13 cellular contexts compared by ENCODE assay signal in genomic region chr12:124544311-124544970, GRCh38. TPM values are rescaled to one million over a fixed set of nuclear protein-coding genes. Genes with fewer than 3 reads are reported as not detected.
DNase-seq lines count a peak whose midpoint lies in the region; ATAC-seq, FAIRE-seq and TF ChIP-seq lines count a peak whose summit lies in the region.
"Had no signal": no experiment of that assay in that cellular context is flagged by ENCODE, and none has a peak within 500 bp of the region (broad histone marks: within the 10 kb centered on the region; RNA-seq: fewer than 3 reads in every experiment).

No MANE protein-coding gene starts in this region.

- no peak for FAIRE-seq in GM12892 (lab: Jason Lieb, UNC)

- peaks cover 2% of the 10 kb centered on the region for H3K27me3 Mint-ChIP-seq in brain
- peaks cover 5% of the 10 kb centered on the region for H3K27me3 Mint-ChIP-seq in neural progenitor cell (ENCODE audit: insufficient read depth, low read depth)
- H3K27me3 Mint-ChIP-seq: activated naive CD8-positive, alpha-beta T cell treated with anti-CD3 and anti-CD28 coated beads, Interleukin-2, amount 10 ng/mL, durations not matched to agents 7 days and 5 days had no signal

- H3K27ac Mint-ChIP-seq in brain (peak overlapping the region; percentile 61 to 88 (median 79)), neural progenitor cell (no peak overlapping the region)
- H3K27ac Mint-ChIP-seq: activated naive CD8-positive, alpha-beta T cell treated with anti-CD3 and anti-CD28 coated beads, Interleukin-2, amount 10 ng/mL, durations not matched to agents 7 days and 5 days had no signal

- peaks cover 4% of the 10 kb centered on the region; the same call in 1 of the 2 replicates for H3F3A ChIP-seq in DOHH2 (ENCODE audit: control insufficient read depth, insufficient read depth)
- H3F3A ChIP-seq in neural progenitor cell (ENCODE audit: low read depth): peaks cover 21% of the 10 kb centered on the region

- TF ChIP-seq POLR2A in GM12892 (IDR thresholded peaks at IDR 0.05; ENCODE audit: low read depth, low read length): no peak

- H3K4me3 ChIP-seq in DOHH2 (ENCODE audit: low read length) (no peak overlapping the region), Karpas-422 (ENCODE audit: low read length) (0 out of 2 replicates have a peak overlapping the region, but pooled peaks have one; percentile 4), neural progenitor cell (peak overlapping the region; percentile 2)
- H3K4me3 ChIP-seq: SJSA1 had no signal

- H3K79me2 ChIP-seq in DOHH2 (ENCODE audit: control insufficient read depth, low read length) (peaks cover 89% of the 10 kb centered on the region), Karpas-422 (ENCODE audit: low read length) (peaks cover 88% of the 10 kb centered on the region), neural progenitor cell (ENCODE audit: low read depth) (peaks cover 82% of the 10 kb centered on the region)

- peaks cover 0 to 2% (median 0%) of the 10 kb centered on the region in 5 experiments for H3K9me3 Mint-ChIP-seq in brain
- H3K9me3 Mint-ChIP-seq in neural progenitor cell: no peaks in the 10 kb centered on the region
- H3K9me3 Mint-ChIP-seq: activated naive CD8-positive, alpha-beta T cell treated with anti-CD3 and anti-CD28 coated beads, Interleukin-2, amount 10 ng/mL, durations not matched to agents 7 days and 5 days had no signal

- peak overlapping the region; percentile 46 for H3K4me2 ChIP-seq in DOHH2 (ENCODE audit: low read length)
- peak overlapping the region; percentile 59 for H3K4me2 ChIP-seq in Karpas-422 (ENCODE audit: low read depth, low read length, poor library complexity, severe bottlenecking)
- peak overlapping the region; percentile 73 for H3K4me2 ChIP-seq in neural progenitor cell

- H3K9me2 ChIP-seq in DOHH2 (replicated peaks; ENCODE audit: control insufficient read depth, low read length) (no peaks in the 10 kb centered on the region), Karpas-422 (replicated peaks; ENCODE audit: insufficient read depth, low read length) (no peaks in the 10 kb centered on the region)

- H3K27me3 ChIP-seq in DOHH2 (ENCODE audit: control insufficient read depth, low read length) (no peaks in the 10 kb centered on the region), Karpas-422 (ENCODE audit: low read length) (no peaks in the 10 kb centered on the region), neural progenitor cell (no peaks in the 10 kb centered on the region)
- H3K27me3 ChIP-seq: SJSA1 had no signal

- H3K36me3 Mint-ChIP-seq in brain: no peaks in the 10 kb centered on the region
- H3K36me3 Mint-ChIP-seq in neural progenitor cell: peaks cover 2% of the 10 kb centered on the region

- H2AFZ ChIP-seq in Karpas-422 (ENCODE audit: low read length) (no peak overlapping the region), neural progenitor cell (replicated peaks) (no peak overlapping the region)

- H3K4me1 ChIP-seq in DOHH2 (ENCODE audit: control insufficient read depth, low read length) (peaks cover 50% of the 10 kb centered on the region), Karpas-422 (ENCODE audit: low read length) (peaks cover 69% of the 10 kb centered on the region), neural progenitor cell (peaks cover 44% of the 10 kb centered on the region)

- no peak for DNase-seq in Karpas-422
- DNase-seq in neural progenitor cell (ENCODE audit: low spot score): peak; percentile 64
- no peak for DNase-seq in GM12892 (ENCODE audit: insufficient read length)
- DNase-seq in HuH-7.5 (ENCODE audit: low spot score): no peak
- DNase-seq: activated naive CD8-positive, alpha-beta T cell treated with anti-CD3 and anti-CD28 coated beads, Interleukin-2, amount 10 ng/mL, durations not matched to agents 7 days and 5 days; Calu3; NCI-H187 treated with DMSO at 0.1 percent for 48 hours had no signal

- H3K4me1 Mint-ChIP-seq in brain: peaks cover 77% of the 10 kb centered on the region
- peaks cover 54% of the 10 kb centered on the region for H3K4me1 Mint-ChIP-seq in neural progenitor cell

- H3K4me3 Mint-ChIP-seq in brain: peak overlapping the region in 4 of 5 experiments; percentile 62 to 75 (median 66)
- no peak overlapping the region for H3K4me3 Mint-ChIP-seq in neural progenitor cell
- H3K4me3 Mint-ChIP-seq: activated naive CD8-positive, alpha-beta T cell treated with anti-CD3 and anti-CD28 coated beads, Interleukin-2, amount 10 ng/mL, durations not matched to agents 7 days and 5 days had no signal

- peak overlapping the region; percentile 59 for H3K9ac ChIP-seq in Karpas-422 (ENCODE audit: low read length)
- no peak overlapping the region for H3K9ac ChIP-seq in neural progenitor cell

- H3K36me3 ChIP-seq in DOHH2 (ENCODE audit: control insufficient read depth, low read length): no peaks in the 10 kb centered on the region
- H3K36me3 ChIP-seq in Karpas-422 (ENCODE audit: insufficient read depth, low read length): 0 out of 2 replicates have a peak, but pooled peaks cover 4% of the 10 kb centered on the region
- H3K36me3 ChIP-seq in neural progenitor cell: no peaks in the 10 kb centered on the region
- H3K36me3 ChIP-seq: neutrophil had no signal

- H3K9me3 ChIP-seq in DOHH2 (ENCODE audit: control insufficient read depth, insufficient read depth, low read length) (no peaks in the 10 kb centered on the region), Karpas-422 (ENCODE audit: low read length) (no peaks in the 10 kb centered on the region), neural progenitor cell (ENCODE audit: low read depth) (no peaks in the 10 kb centered on the region)
- H3K9me3 ChIP-seq: neutrophil, SJSA1 had no signal

- TF ChIP-seq CTCF in DOHH2 (IDR thresholded peaks at IDR 0.05; ENCODE audit: low read depth, low read length, poor library complexity, severe bottlenecking): no peak
- TF ChIP-seq CTCF in brain (conservative IDR thresholded peaks at IDR 0.05): no peak
- TF ChIP-seq CTCF in neural progenitor cell (IDR thresholded peaks at IDR 0.05): no peak

- H4K20me1 ChIP-seq in DOHH2 (ENCODE audit: control insufficient read depth, insufficient read depth, low read depth, low read length) (peaks cover 56% of the 10 kb centered on the region), Karpas-422 (ENCODE audit: insufficient read depth, low read depth, low read length) (peaks cover 59% of the 10 kb centered on the region), neural progenitor cell (ENCODE audit: low read depth) (peaks cover 82% of the 10 kb centered on the region)

- peak overlapping the region; percentile 2; the same call in 1 of the 2 replicates for H3K27ac ChIP-seq in DOHH2 (ENCODE audit: low read depth, low read length)
- H3K27ac ChIP-seq in Karpas-422 (ENCODE audit: low read length): peak overlapping the region; percentile 84
- peak overlapping the region; percentile 91 for H3K27ac ChIP-seq in neural progenitor cell
- H3K27ac ChIP-seq: neutrophil had no signal

- ATAC-seq in GM21381 (IDR thresholded peaks at IDR 0.05; ENCODE audit: unreplicated experiment): no peak
- ATAC-seq in HG03354 (IDR thresholded peaks at IDR 0.05; ENCODE audit: poor library complexity, severe bottlenecking, unreplicated experiment): no peak

RNA-seq across cellular contexts. Expression of gene NCOR2, which starts 23.0 kb away (rescaled TPM):
- total RNA-seq in Karpas-422 (2014; rRNA removed; shearing (Covaris generic); ENCODE audit: low replicate concordance): 36.8 and 75.4 TPM in 2 replicates
- polyA plus RNA-seq in brain (ENCODE audit: insufficient read depth, low read depth, low replicate concordance): 78.6 TPM
- 14.3 and 18.0 TPM in 2 replicates for total RNA-seq in neural progenitor cell (ENCODE audit: low replicate concordance)
- polyA plus RNA-seq in GM12892 (2012; ENCODE audit: missing spikeins): 27.0 TPM

Comparison
In these comparisons a context has a peak if more than half of its experiments do, and no peak if none do; other contexts are left out.
1. H3K27ac ChIP-seq: peak in every context shown above with its lines; median percentile 91 in neural progenitor cell; 84 in Karpas-422; 2 in DOHH2.